In genomic region chr15:74332011-74332410, GRCh38 we compare ENCODE assay signal across 36 cellular contexts. TPM values are rescaled to one million over a fixed set of nuclear protein-coding genes. Genes with fewer than 3 reads are reported as not detected.
"Had no signal": no experiment of that assay in that cellular context is flagged by ENCODE, and none has a peak within 500 bp of the region (broad histone marks: within the 10 kb centered on the region; RNA-seq: fewer than 3 reads in every experiment).

No MANE protein-coding gene starts in this region.

- H3K4me3 ChIP-seq: PC-9, SJCRH30, SK-N-MC had no signal

- H3K27ac ChIP-seq: KMS-11, PC-9, RWPE1, SJCRH30, SK-N-MC had no signal

- H3K4me1 ChIP-seq: SJCRH30 had no signal

- DNase-seq: Karpas-422, KBM-7, MM.1S, MV-4-11, NCI-H1092, NCI-H1105, NCI-H1417 treated with DMSO at 0.1 percent for 48 hours, NCI-H1436 treated with DMSO at 0.1 percent for 48 hours, NCI-H1694 treated with DMSO at 0.1 percent for 48 hours, NCI-H187 treated with DMSO at 0.1 percent for 48 hours, NCI-H2029, NCI-H2081, NCI-H2171 treated with DMSO at 0.1 percent for 48 hours, NCI-H226, NCI-H446, NCI-H510A treated with DMSO at 0.1 percent for 48 hours, NCI-H524 treated with DMSO at 0.1 percent for 48 hours, NCI-H526 treated with DMSO at 0.1 percent for 48 hours, NCI-H748 treated with DMSO at 0.1 percent for 48 hours, NCI-H82, PC-9, SHP77, SIG-M5, SJCRH30 had no signal

- H3K27me3 ChIP-seq: SJCRH30 had no signal

- H3K9ac ChIP-seq: KMS-11 had no signal

- ATAC-seq: Panc1, Right ventricle myocardium inferior, SK-N-SH treated with all-trans-retinoic acid at 6 μM for 48 hours had no signal

- H3K4me2 ChIP-seq: KMS-11, PC-9 had no signal

- H3K9me3 ChIP-seq: SJCRH30 had no signal

- H3K36me3 ChIP-seq: SJCRH30 had no signal

RNA-seq across cellular contexts. Expression of gene CYP11A1, which starts 35.4 kb away (rescaled TPM):
- total RNA-seq: LHCN-M2, MCF 10A, NCI-H460, OCI-LY7, RPMI7951, SJCRH30, SK-MEL-5 had no signal
